Comparison of ENCODE assay signal across 8 cellular contexts in genomic region chr1:233295775-233296322, GRCh38. TPM values are rescaled to one million over a fixed set of nuclear protein-coding genes. Genes with fewer than 3 reads are reported as not detected.
DNase-seq lines count a peak whose midpoint lies in the region; ATAC-seq and TF ChIP-seq lines count a peak whose summit lies in the region.

No MANE protein-coding gene starts in this region.

- H3K36me3 ChIP-seq in right atrium auricular region: no peaks in the 10 kb centered on the region
- no peaks in the 10 kb centered on the region for H3K36me3 ChIP-seq in transverse colon

- intact Hi-C loops in Right ventricle myocardium superior (cut with DNase I) (no loop called here), lower leg skin (cut with DNase I; ENCODE audit: low total_unique reads) (no loop called here), transverse colon (cut with DNase I; ENCODE audit: low total_unique reads) (no loop called here)

- TF ChIP-seq EP300 in transverse colon (IDR thresholded peaks at IDR 0.05; ENCODE audit: low read depth): no peak

- H3K4me1 ChIP-seq in right atrium auricular region (peaks cover 0 to 11% of the 10 kb centered on the region in 2 donors), transverse colon (peaks cover 0 to 13% (median 5%) of the 10 kb centered on the region in 4 donors)

- WGBS in lower leg skin, 2 donors: 5% methylated on average over 8 of the region's 8 CpGs
- 2 to 5% methylated on average over 5 to 8 of the region's 8 CpGs for WGBS in transverse colon (ENCODE audit: low coverage in 1 of 2), 2 donors

- ATAC-seq in Right ventricle myocardium superior (ENCODE audit: poor library complexity) (no peak), HG03442 (IDR thresholded peaks at IDR 0.05; ENCODE audit: unreplicated experiment) (no peak)
- no peak for ATAC-seq in activated naive CD8-positive, alpha-beta T cell treated with anti-CD3 and anti-CD28 coated beads, Interleukin-2, amount 10 ng/mL, durations not matched to agents 7 days and 5 days (ENCODE audit: low read depth)

- H3K4me1 Mint-ChIP-seq in activated naive CD8-positive, alpha-beta T cell treated with anti-CD3 and anti-CD28 coated beads, Interleukin-2, amount 10 ng/mL, durations not matched to agents 7 days and 5 days: peaks cover 23% of the 10 kb centered on the region

- TF ChIP-seq CTCF in right atrium auricular region (IDR thresholded peaks at IDR 0.05) (no peak), lower leg skin (IDR thresholded peaks at IDR 0.05) (no peak), transverse colon (IDR thresholded peaks at IDR 0.05) (no peak)

- TF ChIP-seq POLR2A in lower leg skin (IDR thresholded peaks at IDR 0.05) (no peak), transverse colon (IDR thresholded peaks at IDR 0.05) (no peak)

- H3K27ac Mint-ChIP-seq in activated naive CD8-positive, alpha-beta T cell treated with anti-CD3 and anti-CD28 coated beads, Interleukin-2, amount 10 ng/mL, durations not matched to agents 7 days and 5 days: peak overlapping the region; percentile 92

- H3K4me3 ChIP-seq in right atrium auricular region (peak overlapping the region; percentile 45 to 66), lower leg skin (ENCODE audit: low read depth, poor library complexity, severe bottlenecking) (peak overlapping the region; percentile 70), transverse colon (peak overlapping the region; percentile 47 to 70 (median 57))

- H3K27me3 Mint-ChIP-seq in activated naive CD8-positive, alpha-beta T cell treated with anti-CD3 and anti-CD28 coated beads, Interleukin-2, amount 10 ng/mL, durations not matched to agents 7 days and 5 days: no peaks in the 10 kb centered on the region

- POLR2A ChIA-PET in activated naive CD8-positive, alpha-beta T cell treated with anti-CD3 and anti-CD28 coated beads, Interleukin-2, amount 10 ng/mL, durations not matched to agents 7 days and 5 days (lab: Charles Lee): no interaction called here

- H3K9me3 Mint-ChIP-seq in activated naive CD8-positive, alpha-beta T cell treated with anti-CD3 and anti-CD28 coated beads, Interleukin-2, amount 10 ng/mL, durations not matched to agents 7 days and 5 days: no peaks in the 10 kb centered on the region

- H3K27ac ChIP-seq in right atrium auricular region: peak overlapping the region in 1 of 2 donors; percentile 56
- peak overlapping the region in 3 of 4 donors; percentile 56 to 69 (median 69) for H3K27ac ChIP-seq in transverse colon

- peak overlapping the region; percentile 95 for H3K4me3 Mint-ChIP-seq in activated naive CD8-positive, alpha-beta T cell treated with anti-CD3 and anti-CD28 coated beads, Interleukin-2, amount 10 ng/mL, durations not matched to agents 7 days and 5 days

- peaks cover 4% of the 10 kb centered on the region for H3K36me3 Mint-ChIP-seq in activated naive CD8-positive, alpha-beta T cell treated with anti-CD3 and anti-CD28 coated beads, Interleukin-2, amount 10 ng/mL, durations not matched to agents 7 days and 5 days

- H3K27me3 ChIP-seq in right atrium auricular region (no peaks in the 10 kb centered on the region), transverse colon (peaks cover 6% of the 10 kb centered on the region)

- H3K9me3 ChIP-seq in right atrium auricular region (no peaks in the 10 kb centered on the region), transverse colon (no peaks in the 10 kb centered on the region)

- in situ Hi-C loops in transverse colon (cut with MboI; ENCODE audit: low pct_ligation_motif_present in 1 of 4, low pct_unique_long_range_greater_than_20kb in 1 of 4, low sequenced_read_pairs in 3 of 4): no loop called here

- DNase-seq in right atrium auricular region (ENCODE audit: low spot score): no peak
- DNase-seq in Right ventricle myocardium superior: no peak
- no peak for DNase-seq in activated naive CD8-positive, alpha-beta T cell treated with anti-CD3 and anti-CD28 coated beads, Interleukin-2, amount 10 ng/mL, durations not matched to agents 7 days and 5 days
- peak in 1 of 2 donors; percentile 27 for DNase-seq in lower leg skin (ENCODE audit: low spot score in 2 of 2)
- DNase-seq in transverse colon: no peak
- DNase-seq in NCI-H187 (lab: John Stamatoyannopoulos, UW): no peak
- DNase-seq in pons (ENCODE audit: low spot score): no peak

RNA-seq across cellular contexts. Expression of gene PCNX2, which starts 0.3 kb away (rescaled TPM):
- total RNA-seq in right atrium auricular region (1 to 10 TPM; 8.1 to 9.0 TPM), Right ventricle myocardium superior (2.2 TPM), lower leg skin (10 to 100 TPM in 2 of 4 donors, 1 to 10 TPM in 2; 5.0 to 12.5 (median 9.6) TPM), transverse colon (100 to 1,000 TPM in 1 of 4 donors, 10 to 100 TPM in 2, 1 to 10 TPM in 1; 6.8 to 518 (median 11.8) TPM)
- 10 to 100 TPM; 43.9 to 49.4 TPM for total RNA-seq in activated naive CD8-positive, alpha-beta T cell treated with anti-CD3 and anti-CD28 coated beads, Interleukin-2, amount 10 ng/mL, durations not matched to agents 7 days and 5 days

RNA-seq across cellular contexts. Expression of gene MAP3K21, which starts 31.7 kb away (rescaled TPM):
- total RNA-seq in right atrium auricular region: 1 to 10 TPM; 1.2 to 1.4 TPM
- total RNA-seq in Right ventricle myocardium superior: 0.22 TPM
- 1 to 10 TPM; 1.3 to 1.5 TPM for total RNA-seq in activated naive CD8-positive, alpha-beta T cell treated with anti-CD3 and anti-CD28 coated beads, Interleukin-2, amount 10 ng/mL, durations not matched to agents 7 days and 5 days
- total RNA-seq in lower leg skin: 10 to 100 TPM in 3 of 4 donors, 1 to 10 TPM in 1; 6.1 to 16.6 (median 10.6) TPM
- 10 to 100 TPM; 18.7 to 69.3 (median 28.9) TPM for total RNA-seq in transverse colon
